16 cellular contexts compared by ENCODE assay signal in genomic region chr3:137165117-137165806, GRCh38.
A peak's percentile ranks its signal among the peaks of the same experiment; 100 is the strongest.
DNase-seq lines count a peak whose midpoint lies in the region; ATAC-seq and TF ChIP-seq lines count a peak whose summit lies in the region.
"Had no signal": no experiment of that assay in that cellular context is flagged by ENCODE, and none has a peak within 500 bp of the region (broad histone marks: within the 10 kb centered on the region; RNA-seq: fewer than 3 reads in every experiment).

No MANE protein-coding gene starts in this region.

- intact Hi-C loops in MCF 10A (cut with micrococcal nuclease) = no loop called here
- intact Hi-C loops in breast epithelium (cut with DNase I; ENCODE audit: low total_unique reads) = no loop called here

- DNase-seq in MCF 10A (ENCODE audit: unreplicated experiment) (peak; percentile 54), breast epithelium (ENCODE audit: low spot score in 2 of 2) (no peak), RKO (ENCODE audit: low spot score) (peak; percentile 81), fibroblast of mammary gland (ENCODE audit: low read depth) (peak; percentile 72), stromal cell of bone marrow (ENCODE audit: low read depth) (peak; percentile 12)
- DNase-seq in stimulated activated CD4-positive, alpha-beta T cell treated with anti-CD3 and anti-CD28 coated beads, Interleukin-2, amount 100 ng/mL, for 24 hours = no peak
- DNase-seq: GDM1, heart left ventricle, MM.1S, NCI-H2227 treated with DMSO at 0.1 percent for 48 hours had no signal

- TF ChIP-seq POLR2A in breast epithelium (IDR thresholded peaks at IDR 0.05) = no peak

- no peak overlapping the region for H3K27ac ChIP-seq in breast epithelium
- H3K27ac ChIP-seq: neutrophil had no signal

- no peak for ATAC-seq in HG02759 (IDR thresholded peaks at IDR 0.05; ENCODE audit: unreplicated experiment)
- no peak for ATAC-seq in HG03342 (IDR thresholded peaks at IDR 0.05; ENCODE audit: unreplicated experiment)

- no peaks in the 10 kb centered on the region for H3K4me1 ChIP-seq in breast epithelium

- POLR2A ChIA-PET in MCF 10A (lab: Yijun Ruan, JAX) = no interaction called here

- TF ChIP-seq CTCF in MCF 10A (IDR thresholded peaks at IDR 0.05; ENCODE audit: unreplicated experiment) (no peak), breast epithelium (IDR thresholded peaks at IDR 0.05) (no peak), fibroblast of mammary gland (conservative IDR thresholded peaks at IDR 0.05; ENCODE audit: control insufficient read depth, insufficient read depth, low read depth, low read length) (no peak)

- CTCF ChIA-PET in MCF 10A (lab: Yijun Ruan, JAX) = interaction anchor here (0.8 kb wide), 1 partner anchor 782 kb away, joined by 3 read pairs; no protein-coding TSS in a partner anchor

- H3K4me1 Mint-ChIP-seq in MCF 10A (ENCODE audit: insufficient read depth, unreplicated experiment) = no peaks in the 10 kb centered on the region

- no TSS peak for BruUV-seq in MCF 10A (replicated peaks; lab: Mats Ljungman, UMichigan)

- H3K36me3 ChIP-seq in breast epithelium = no peaks in the 10 kb centered on the region
- H3K36me3 ChIP-seq: heart left ventricle, neutrophil had no signal

- no peak overlapping the region for H3K27ac Mint-ChIP-seq in MCF 10A (ENCODE audit: low read depth, unreplicated experiment)
- H3K27ac Mint-ChIP-seq: activated naive CD8-positive, alpha-beta T cell; dendritic cell treated with granulocyte-macrophage colony-stimulating factor and Interleukin-4, amounts not matched to agents 40 ng/mL and 50 ng/mL, for 4 days had no signal

- no peaks in the 10 kb centered on the region for H3K27me3 Mint-ChIP-seq in MCF 10A (ENCODE audit: insufficient read depth, unreplicated experiment)
- H3K27me3 Mint-ChIP-seq: dendritic cell treated with granulocyte-macrophage colony-stimulating factor and Interleukin-4, amounts not matched to agents 40 ng/mL and 50 ng/mL, for 4 days had no signal

- peaks cover 13% of the 10 kb centered on the region for H3K36me3 Mint-ChIP-seq in MCF 10A (ENCODE audit: insufficient read depth, unreplicated experiment)
- H3K36me3 Mint-ChIP-seq: activated naive CD8-positive, alpha-beta T cell had no signal

- no peaks in the 10 kb centered on the region for H3K27me3 ChIP-seq in breast epithelium
- H3K27me3 ChIP-seq: heart left ventricle, neutrophil had no signal

- H3K4me3 ChIP-seq in breast epithelium = no peak overlapping the region
- no peak overlapping the region for H3K4me3 ChIP-seq in fibroblast of mammary gland (ENCODE audit: control insufficient read depth, low read depth, low read length)
- H3K4me3 ChIP-seq: heart left ventricle, lung had no signal

- H3K9me3 ChIP-seq in breast epithelium = no peaks in the 10 kb centered on the region
- H3K9me3 ChIP-seq: heart left ventricle, neutrophil had no signal

- peaks cover 5% of the 10 kb centered on the region for H3K9me3 Mint-ChIP-seq in MCF 10A (ENCODE audit: unreplicated experiment)

- H3K4me3 Mint-ChIP-seq in MCF 10A (ENCODE audit: unreplicated experiment) = no peak overlapping the region
- H3K4me3 Mint-ChIP-seq: activated naive CD8-positive, alpha-beta T cell; dendritic cell treated with granulocyte-macrophage colony-stimulating factor and Interleukin-4, amounts not matched to agents 40 ng/mL and 50 ng/mL, for 4 days had no signal

Comparison
In these comparisons a context has a peak if more than half of its experiments do, and no peak if none do; other contexts are left out.
1. DNase-seq: peak in MCF 10A (single experiment), RKO (single experiment), fibroblast of mammary gland (single experiment) and stromal cell of bone marrow (single experiment); none in breast epithelium (0 of 2) and stimulated activated CD4-positive, alpha-beta T cell treated with anti-CD3 and anti-CD28 coated beads, Interleukin-2, amount 100 ng/mL, for 24 hours (0 of 2).